Comparison of ENCODE assay signal across 11 cellular contexts in genomic region chr11:117604349-117604995, GRCh38.
DNase-seq lines count a peak whose midpoint lies in the region; ATAC-seq and TF ChIP-seq lines count a peak whose summit lies in the region.
"Had no signal": no experiment of that assay in that cellular context is flagged by ENCODE, and none has a peak within 500 bp of the region (broad histone marks: within the 10 kb centered on the region; RNA-seq: fewer than 3 reads in every experiment).

No MANE protein-coding gene starts in this region.

- peaks cover 36% of the 10 kb centered on the region for H3K4me1 Mint-ChIP-seq in type B pancreatic cell (ENCODE audit: unreplicated experiment)

- H3K9me2 ChIP-seq in OCI-LY7 (ENCODE audit: insufficient read depth, low read length): no peaks in the 10 kb centered on the region

- intact Hi-C loops in cardiac septum (cut with DNase I) (no loop called here), heart right ventricle (cut with DNase I) (no loop called here), OCI-LY7 (cut with micrococcal nuclease; ENCODE audit: unreplicated experiment) (no loop called here)

- CTCF ChIA-PET in OCI-LY7 (lab: Charles Lee; ENCODE audit: unreplicated experiment): no interaction called here

- no peaks in the 10 kb centered on the region for H3K36me3 ChIP-seq in heart right ventricle
- no peaks in the 10 kb centered on the region for H3K36me3 ChIP-seq in fibroblast of lung (ENCODE audit: control insufficient read depth, insufficient read depth, low read length)
- no peaks in the 10 kb centered on the region for H3K36me3 ChIP-seq in OCI-LY7 (ENCODE audit: insufficient read depth, low read length)

- H3K36me3 Mint-ChIP-seq in type B pancreatic cell: no peaks in the 10 kb centered on the region
- H3K36me3 Mint-ChIP-seq: T-cell had no signal

- H3K9me3 ChIP-seq in heart right ventricle (no peaks in the 10 kb centered on the region), fibroblast of lung (ENCODE audit: control insufficient read depth, insufficient read depth, low read depth, low read length) (no peaks in the 10 kb centered on the region), OCI-LY7 (ENCODE audit: low read length) (no peaks in the 10 kb centered on the region)

- no peak overlapping the region for H3K4me2 ChIP-seq in fibroblast of lung (ENCODE audit: extremely low read depth, insufficient read depth, low read length)
- no peak overlapping the region for H3K4me2 ChIP-seq in OCI-LY7 (ENCODE audit: low read length)

- no peaks in the 10 kb centered on the region for H3K79me2 ChIP-seq in fibroblast of lung (ENCODE audit: control insufficient read depth, insufficient read depth, low read length)
- H3K79me2 ChIP-seq in OCI-LY7 (ENCODE audit: insufficient read depth, low read depth, low read length): no peaks in the 10 kb centered on the region

- H3K4me3 ChIP-seq in heart right ventricle (no peak overlapping the region), fibroblast of lung (replicated peaks in 1 of 4; ENCODE audit: control extremely low read depth in 1 of 4, insufficient read depth in 1 of 4, low read depth in 3 of 4, low read length in 4 of 4) (no peak overlapping the region), OCI-LY7 (ENCODE audit: low read depth, low read length, poor library complexity, severe bottlenecking) (no peak overlapping the region)

- DNase-seq in cardiac septum (ENCODE audit: low spot score) (peak; percentile 14), heart right ventricle (no peak), NCI-H446 treated with DMSO at 0.1 percent for 48 hours (lab: John Stamatoyannopoulos, UW) (peak; percentile 74), fibroblast of lung (ENCODE audit: low read depth in 2 of 2) (peak; percentile 4 to 8), type B pancreatic cell (ENCODE audit: extremely low spot score, unreplicated experiment) (no peak), OCI-LY7 (ENCODE audit: low spot score) (no peak)
- no peak for DNase-seq in stimulated activated CD4-positive, alpha-beta T cell treated with anti-CD3 and anti-CD28 coated beads, Interleukin-4, amount 100 ng/mL, for 4 hours
- DNase-seq: activated CD4-positive, alpha-beta T cell treated with anti-CD3 and anti-CD28 coated beads, Interleukin-2, amount 50 U/mL, for 1 hour; activated gamma-delta T cell; T-cell had no signal

- no peaks in the 10 kb centered on the region for H4K20me1 ChIP-seq in fibroblast of lung (ENCODE audit: control insufficient read depth, extremely low read depth, insufficient read depth, low read length)
- H4K20me1 ChIP-seq in OCI-LY7 (ENCODE audit: insufficient read depth, low read length): no peaks in the 10 kb centered on the region

- H3K27me3 ChIP-seq in heart right ventricle: no peaks in the 10 kb centered on the region
- H3K27me3 ChIP-seq in fibroblast of lung (ENCODE audit: control insufficient read depth, insufficient read depth, low read length): no peaks in the 10 kb centered on the region

- no peak overlapping the region for H3K9ac ChIP-seq in fibroblast of lung (ENCODE audit: insufficient read depth, low read length)

- H3K27ac ChIP-seq in heart right ventricle (no peak overlapping the region), fibroblast of lung (ENCODE audit: insufficient read depth, low read length) (no peak overlapping the region), OCI-LY7 (ENCODE audit: low read depth, low read length, poor library complexity, severe bottlenecking) (no peak overlapping the region)

- no peak overlapping the region for H3K27ac Mint-ChIP-seq in type B pancreatic cell
- H3K27ac Mint-ChIP-seq: T-cell had no signal

- TF ChIP-seq CTCF in heart right ventricle (IDR thresholded peaks at IDR 0.05) (no peak), fibroblast of lung (conservative IDR thresholded peaks at IDR 0.05 in 1 of 2, IDR thresholded peaks at IDR 0.05 in 1 of 2; ENCODE audit: low read depth in 1 of 2, low read length in 2 of 2) (no peak), type B pancreatic cell (conservative IDR thresholded peaks at IDR 0.05) (no peak), OCI-LY7 (conservative IDR thresholded peaks at IDR 0.05; ENCODE audit: low read length) (no peak)

- H3K27me3 Mint-ChIP-seq in type B pancreatic cell: peaks cover 30% of the 10 kb centered on the region

- no TSS peak for BruUV-seq in OCI-LY7 (replicated peaks; lab: Mats Ljungman, UMichigan)

- H3K4me1 ChIP-seq in heart right ventricle (peaks cover 0 to 8% (median 0%) of the 10 kb centered on the region in 9 donors), fibroblast of lung (ENCODE audit: control insufficient read depth, extremely low read depth, insufficient read depth, low read length) (no peaks in the 10 kb centered on the region), OCI-LY7 (ENCODE audit: insufficient read depth, low read length, poor library complexity, severe bottlenecking) (no peaks in the 10 kb centered on the region)

- POLR2A ChIA-PET in OCI-LY7 (lab: Charles Lee): no interaction called here

- no peaks in the 10 kb centered on the region for H3K9me3 Mint-ChIP-seq in type B pancreatic cell
- H3K9me3 Mint-ChIP-seq: T-cell had no signal

- H3K4me3 Mint-ChIP-seq in type B pancreatic cell: peak overlapping the region; percentile 62
- H3K4me3 Mint-ChIP-seq: T-cell had no signal

- no peak overlapping the region for H2AFZ ChIP-seq in fibroblast of lung (ENCODE audit: low read length)
- H2AFZ ChIP-seq in OCI-LY7 (ENCODE audit: low read length): no peak overlapping the region

- 66 to 69% methylated on average over 14 of the region's 14 CpGs for WGBS in heart right ventricle, 2 donors

- ATAC-seq in heart right ventricle (no peak), GM18868 (IDR thresholded peaks at IDR 0.05; ENCODE audit: unreplicated experiment) (no peak)

Comparison
In these comparisons a context has a peak if more than half of its experiments do, and no peak if none do; other contexts are left out.
1. DNase-seq: peak in cardiac septum (single experiment), NCI-H446 treated with DMSO at 0.1 percent for 48 hours (single experiment) and fibroblast of lung (2 of 2); none in heart right ventricle (0 of 2), type B pancreatic cell (single experiment), stimulated activated CD4-positive, alpha-beta T cell treated with anti-CD3 and anti-CD28 coated beads, Interleukin-4, amount 100 ng/mL, for 4 hours (0 of 2) and OCI-LY7 (single experiment).